34 cellular contexts compared by ENCODE assay signal in the genomic region with DNA sequence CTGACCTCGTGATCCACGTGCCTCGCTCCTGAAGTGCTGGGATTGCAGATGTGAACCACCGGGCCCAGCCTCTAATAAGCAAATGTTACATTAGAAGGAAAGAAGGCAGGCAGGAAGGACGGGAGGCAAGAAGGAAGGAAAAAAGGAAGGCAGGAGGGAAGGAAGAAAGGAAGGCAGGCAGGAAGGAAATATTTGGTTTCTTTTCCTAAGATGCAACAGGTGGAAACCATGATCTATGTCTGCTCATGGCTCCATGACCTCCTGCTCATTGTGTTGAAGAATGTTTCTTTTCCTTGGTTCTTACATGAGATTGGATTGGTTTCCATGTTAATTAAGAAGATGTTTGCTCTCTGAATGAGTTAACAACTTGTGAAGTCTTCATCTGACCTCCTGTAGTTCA.
"Had no signal": no experiment of that assay in that cellular context is flagged by ENCODE, and none has a peak within 500 bp of the region (broad histone marks: within the 10 kb centered on the region; RNA-seq: fewer than 3 reads in every experiment).

No MANE protein-coding gene starts in this region.

- H3K36me3 ChIP-seq: ascending aorta, breast epithelium, cardiac muscle cell, esophagus muscularis mucosa, gastrocnemius medialis, heart left ventricle, WERI-Rb-1 had no signal

- H3K36me3 Mint-ChIP-seq: brain had no signal

- H3K27me3 ChIP-seq: ascending aorta, breast epithelium, cardiac muscle cell, dorsolateral prefrontal cortex, esophagus muscularis mucosa, gastrocnemius medialis, heart left ventricle had no signal

- H3K27ac Mint-ChIP-seq: activated B cell treated with CpG ODN at 0.5 μM for 24 hours; activated CD8-positive, alpha-beta T cell treated with anti-CD3 and anti-CD28 coated beads for 36 hours; activated naive CD8-positive, alpha-beta T cell treated with anti-CD3 and anti-CD28 coated beads for 36 hours; activated T-helper 17 cell treated with anti-CD3 and anti-CD28 coated beads, Interleukin-2, amount 50 U/mL, for 72 hours; brain; dendritic cell treated with granulocyte-macrophage colony-stimulating factor and Interleukin-4, amounts not matched to agents 40 ng/mL and 50 ng/mL, for 4 days; T-helper 17 cell; T-helper 2 cell treated with Interferon-gamma antibody and Interleukin-4, amounts not matched to agents 5 μg/mL and 100 μg/mL, for 36 hours had no signal

- H3K4me1 Mint-ChIP-seq: activated B cell treated with CpG ODN at 0.5 μM for 24 hours; activated naive CD8-positive, alpha-beta T cell treated with anti-CD3 and anti-CD28 coated beads for 36 hours; brain; central memory CD8-positive, alpha-beta T cell; T-helper 17 cell had no signal

- H3K9me3 ChIP-seq: ascending aorta, breast epithelium, esophagus muscularis mucosa, gastrocnemius medialis had no signal

- H3K27me3 Mint-ChIP-seq: activated B cell treated with CpG ODN at 0.5 μM for 24 hours; activated CD8-positive, alpha-beta T cell treated with anti-CD3 and anti-CD28 coated beads for 36 hours; activated naive CD8-positive, alpha-beta T cell treated with anti-CD3 and anti-CD28 coated beads for 36 hours; activated T-helper 17 cell treated with anti-CD3 and anti-CD28 coated beads, Interleukin-2, amount 50 U/mL, for 72 hours; brain had no signal

- H3K9me3 Mint-ChIP-seq: central memory CD8-positive, alpha-beta T cell had no signal

- H3K4me3 ChIP-seq: ascending aorta, breast epithelium, cardiac muscle cell, coronary artery, dorsolateral prefrontal cortex, esophagus muscularis mucosa, gastrocnemius medialis, heart left ventricle had no signal

- H3K4me3 Mint-ChIP-seq: activated B cell treated with CpG ODN at 0.5 μM for 24 hours; activated CD8-positive, alpha-beta T cell treated with anti-CD3 and anti-CD28 coated beads for 36 hours; activated naive CD8-positive, alpha-beta T cell treated with anti-CD3 and anti-CD28 coated beads for 36 hours; activated T-cell treated with anti-CD3 and anti-CD28 coated beads, Interleukin-2, amount 50 U/mL, for 4 hours; activated T-helper 17 cell treated with anti-CD3 and anti-CD28 coated beads, Interleukin-2, amount 50 U/mL, for 72 hours; brain; central memory CD8-positive, alpha-beta T cell; dendritic cell treated with granulocyte-macrophage colony-stimulating factor and Interleukin-4, amounts not matched to agents 40 ng/mL and 50 ng/mL, for 4 days; T-helper 17 cell; T-helper 2 cell treated with Interferon-gamma antibody and Interleukin-4, amounts not matched to agents 5 μg/mL and 100 μg/mL, for 36 hours had no signal

- ATAC-seq: activated CD4-positive, CD25-positive, alpha-beta regulatory T cell treated with anti-CD3 and anti-CD28 coated beads, Interleukin-2, amount 50 U/mL, for 24 hours; activated CD8-positive, alpha-beta T cell treated with anti-CD3 and anti-CD28 coated beads for 36 hours; activated T-cell treated with anti-CD3 and anti-CD28 coated beads, Interleukin-2, amount 50 U/mL, for 4 hours; activated T-helper 17 cell treated with anti-CD3 and anti-CD28 coated beads, Interleukin-2, amount 50 U/mL, for 72 hours; foreskin keratinocyte; gastrocnemius medialis; heart left ventricle; T-helper 17 cell had no signal

- DNase-seq: activated B cell treated with CpG ODN at 0.5 μM for 24 hours; activated CD4-positive, alpha-beta T cell treated with anti-CD3 and anti-CD28 coated beads for 48 hours; activated CD4-positive, alpha-beta T cell treated with anti-CD3 and anti-CD28 coated beads, Interleukin-2, amount 50 U/mL, for 1 hour; activated CD4-positive, alpha-beta T cell treated with anti-CD3 and anti-CD28 coated beads, Interleukin-2, amount 50 U/mL, for 48 hours; activated CD8-positive, alpha-beta memory T cell treated with anti-CD3 and anti-CD28 coated beads for 24 hours; activated CD8-positive, alpha-beta T cell treated with anti-CD3 and anti-CD28 coated beads for 36 hours; activated effector memory CD4-positive, alpha-beta T cell treated with Interleukin-2 at 50 U/mL for 16 hours; activated gamma-delta T cell treated with Interleukin-2 at 50 U/mL for 16 hours; activated naive CD4-positive, alpha-beta T cell treated with anti-CD3 and anti-CD28 coated beads, Interleukin-2, amount 50 U/mL, for 16 hours; activated naive CD4-positive, alpha-beta T cell treated with Interleukin-2 at 50 U/mL for 16 hours; activated naive CD8-positive, alpha-beta T cell treated with anti-CD3 and anti-CD28 coated beads for 36 hours; activated T-cell treated with anti-CD3 and anti-CD28 coated beads, Interleukin-2, amount 50 U/mL, for 4 hours; dorsolateral prefrontal cortex; effector memory CD4-positive, alpha-beta T cell; erythroblast; foreskin keratinocyte; gastrocnemius medialis; glutamatergic neuron; heart left ventricle; T-helper 1 cell; T-helper 17 cell; T1000; WERI-Rb-1 had no signal

- H3K27ac ChIP-seq: ascending aorta, breast epithelium, cardiac muscle cell, coronary artery, dorsolateral prefrontal cortex, esophagus muscularis mucosa, foreskin keratinocyte, gastrocnemius medialis, heart left ventricle, WERI-Rb-1 had no signal

- H3K4me1 ChIP-seq: ascending aorta, breast epithelium, foreskin keratinocyte had no signal
